Comparison of ENCODE assay signal across 1 cellular context in the genomic region with DNA sequence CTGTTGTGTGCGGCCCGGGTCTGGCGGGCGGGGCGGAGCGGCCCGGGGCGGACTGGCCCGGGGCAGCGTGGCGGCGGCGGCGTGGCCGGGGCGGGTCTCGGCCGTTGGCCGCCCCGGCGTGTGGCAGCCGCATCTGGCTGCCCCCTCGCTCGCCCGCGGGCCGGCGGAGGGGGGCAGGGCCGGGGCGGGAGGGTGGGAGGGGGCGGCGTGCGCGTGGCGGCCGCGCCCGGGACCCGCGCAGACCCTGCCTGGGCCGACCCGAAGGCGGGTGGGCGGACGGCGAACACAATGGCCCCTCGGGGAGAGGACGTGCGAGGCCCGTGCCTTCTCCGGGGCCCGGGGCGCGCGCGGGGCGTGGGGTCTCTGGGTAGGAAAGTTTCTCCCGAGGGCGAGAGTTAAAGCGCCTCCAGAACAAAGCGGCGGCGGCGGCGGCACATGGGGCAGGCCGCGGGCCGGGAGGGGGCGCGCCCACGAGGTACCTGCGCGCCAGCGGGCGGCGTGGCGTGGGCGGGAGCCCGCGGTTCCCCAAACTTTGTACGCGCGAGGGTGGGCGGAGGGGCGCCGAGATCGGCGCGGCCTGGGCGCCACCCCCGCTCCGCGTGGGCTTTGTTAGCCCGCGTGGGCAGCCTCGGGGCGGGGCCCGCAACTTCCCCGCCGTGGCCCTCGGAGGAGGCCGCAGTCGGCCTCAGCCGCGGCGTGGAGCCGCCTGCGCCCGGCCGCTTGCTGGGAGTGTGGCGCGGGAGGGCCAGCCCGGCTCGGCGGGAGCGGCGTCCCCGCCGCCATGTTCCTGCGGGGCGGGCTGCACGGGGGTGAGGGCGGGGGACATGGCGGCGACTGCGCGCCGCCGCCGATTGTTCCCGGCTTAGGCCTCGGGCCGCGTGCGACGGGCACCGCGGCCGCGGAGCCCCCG.
TF ChIP-seq lines count a peak whose summit lies in the region.

No MANE protein-coding gene starts in this region.

TF ChIP-seq in GM12878, 131 proteins besides CTCF, POLR2A, EP300 and RAD21 (continued from another document and continues in another):
- TF ChIP-seq, protein P1, sequence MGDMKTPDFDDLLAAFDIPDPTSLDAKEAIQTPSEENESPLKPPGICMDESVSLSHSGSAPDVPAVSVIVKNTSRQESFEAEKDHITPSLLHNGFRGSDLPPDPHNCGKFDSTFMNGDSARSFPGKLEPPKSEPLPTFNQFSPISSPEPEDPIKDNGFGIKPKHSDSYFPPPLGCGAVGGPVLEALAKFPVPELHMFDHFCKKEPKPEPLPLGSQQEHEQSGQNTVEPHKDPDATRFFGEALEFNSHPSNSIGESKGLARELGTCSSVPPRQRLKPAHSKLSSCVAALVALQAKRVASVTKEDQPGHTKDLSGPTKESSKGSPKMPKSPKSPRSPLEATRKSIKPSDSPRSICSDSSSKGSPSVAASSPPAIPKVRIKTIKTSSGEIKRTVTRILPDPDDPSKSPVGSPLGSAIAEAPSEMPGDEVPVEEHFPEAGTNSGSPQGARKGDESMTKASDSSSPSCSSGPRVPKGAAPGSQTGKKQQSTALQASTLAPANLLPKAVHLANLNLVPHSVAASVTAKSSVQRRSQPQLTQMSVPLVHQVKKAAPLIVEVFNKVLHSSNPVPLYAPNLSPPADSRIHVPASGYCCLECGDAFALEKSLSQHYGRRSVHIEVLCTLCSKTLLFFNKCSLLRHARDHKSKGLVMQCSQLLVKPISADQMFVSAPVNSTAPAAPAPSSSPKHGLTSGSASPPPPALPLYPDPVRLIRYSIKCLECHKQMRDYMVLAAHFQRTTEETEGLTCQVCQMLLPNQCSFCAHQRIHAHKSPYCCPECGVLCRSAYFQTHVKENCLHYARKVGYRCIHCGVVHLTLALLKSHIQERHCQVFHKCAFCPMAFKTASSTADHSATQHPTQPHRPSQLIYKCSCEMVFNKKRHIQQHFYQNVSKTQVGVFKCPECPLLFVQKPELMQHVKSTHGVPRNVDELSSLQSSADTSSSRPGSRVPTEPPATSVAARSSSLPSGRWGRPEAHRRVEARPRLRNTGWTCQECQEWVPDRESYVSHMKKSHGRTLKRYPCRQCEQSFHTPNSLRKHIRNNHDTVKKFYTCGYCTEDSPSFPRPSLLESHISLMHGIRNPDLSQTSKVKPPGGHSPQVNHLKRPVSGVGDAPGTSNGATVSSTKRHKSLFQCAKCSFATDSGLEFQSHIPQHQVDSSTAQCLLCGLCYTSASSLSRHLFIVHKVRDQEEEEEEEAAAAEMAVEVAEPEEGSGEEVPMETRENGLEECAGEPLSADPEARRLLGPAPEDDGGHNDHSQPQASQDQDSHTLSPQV (IDR thresholded peaks at IDR 0.05) = no peak
- TF ChIP-seq POLR2AphosphoS5 (IDR thresholded peaks at IDR 0.05; ENCODE audit: low read length) (no peak; the same call in 1 of the 2 replicates), SUZ12 (IDR thresholded peaks at IDR 0.05; ENCODE audit: unreplicated experiment) (no peak), ZNF207 (IDR thresholded peaks at IDR 0.05; ENCODE audit: borderline replicate concordance) (peak; percentile 72), SIN3A (IDR thresholded peaks at IDR 0.05; ENCODE audit: low read depth, low read length) (no peak), ETV6 (conservative IDR thresholded peaks at IDR 0.05 in 1 of 2, IDR thresholded peaks at IDR 0.05 in 1 of 2; ENCODE audit: borderline replicate concordance in 1 of 2, low read depth in 1 of 2) (no peak), TCF12 (IDR thresholded peaks at IDR 0.05; ENCODE audit: low read depth, low read length) (no peak), SRF (IDR thresholded peaks at IDR 0.05; ENCODE audit: low read depth in 2 of 2, low read length in 2 of 2) (0 out of 4 replicates have a peak, but pooled peaks of 1 of the 2 experiments have one; percentile 12), CBX3 (IDR thresholded peaks at IDR 0.05; ENCODE audit: borderline replicate concordance, low read depth) (no peak), ATF7 (IDR thresholded peaks at IDR 0.05; ENCODE audit: low read depth) (no peak), JUNB (IDR thresholded peaks at IDR 0.05) (no peak), CHD4 (IDR thresholded peaks at IDR 0.05) (no peak), HCFC1 (IDR thresholded peaks at IDR 0.05; ENCODE audit: low read length) (no peak), YBX1 (IDR thresholded peaks at IDR 0.05) (no peak), ZNF274 (IDR thresholded peaks at IDR 0.05; ENCODE audit: insufficient read depth, insufficient read length) (no peak), TARDBP (IDR thresholded peaks at IDR 0.05; ENCODE audit: borderline replicate concordance) (no peak), SIX5 (IDR thresholded peaks at IDR 0.05; ENCODE audit: low read depth, low read length, severe bottlenecking) (no peak), E2F4 (IDR thresholded peaks at IDR 0.05; ENCODE audit: low read depth, low read length) (no peak), ZBED1 (IDR thresholded peaks at IDR 0.05; ENCODE audit: borderline replicate concordance) (no peak), KAT2A (conservative IDR thresholded peaks at IDR 0.05; ENCODE audit: control insufficient read depth, low read depth, low read length) (no peak), LARP7 (IDR thresholded peaks at IDR 0.05) (peak; percentile 94), SMC3 (IDR thresholded peaks at IDR 0.05; ENCODE audit: borderline replicate concordance, low read length) (no peak), IKZF2 (IDR thresholded peaks at IDR 0.05) (no peak), ATF2 (IDR thresholded peaks at IDR 0.05; ENCODE audit: low read length) (peak; percentile 10; the same call in 1 of the 2 replicates), TAF1 (IDR thresholded peaks at IDR 0.05; ENCODE audit: borderline replicate concordance, low read depth, low read length) (peak; percentile 40; the same call in 1 of the 2 replicates), RAD51 (IDR thresholded peaks at IDR 0.05) (no peak)
- TF ChIP-seq, protein P2, sequence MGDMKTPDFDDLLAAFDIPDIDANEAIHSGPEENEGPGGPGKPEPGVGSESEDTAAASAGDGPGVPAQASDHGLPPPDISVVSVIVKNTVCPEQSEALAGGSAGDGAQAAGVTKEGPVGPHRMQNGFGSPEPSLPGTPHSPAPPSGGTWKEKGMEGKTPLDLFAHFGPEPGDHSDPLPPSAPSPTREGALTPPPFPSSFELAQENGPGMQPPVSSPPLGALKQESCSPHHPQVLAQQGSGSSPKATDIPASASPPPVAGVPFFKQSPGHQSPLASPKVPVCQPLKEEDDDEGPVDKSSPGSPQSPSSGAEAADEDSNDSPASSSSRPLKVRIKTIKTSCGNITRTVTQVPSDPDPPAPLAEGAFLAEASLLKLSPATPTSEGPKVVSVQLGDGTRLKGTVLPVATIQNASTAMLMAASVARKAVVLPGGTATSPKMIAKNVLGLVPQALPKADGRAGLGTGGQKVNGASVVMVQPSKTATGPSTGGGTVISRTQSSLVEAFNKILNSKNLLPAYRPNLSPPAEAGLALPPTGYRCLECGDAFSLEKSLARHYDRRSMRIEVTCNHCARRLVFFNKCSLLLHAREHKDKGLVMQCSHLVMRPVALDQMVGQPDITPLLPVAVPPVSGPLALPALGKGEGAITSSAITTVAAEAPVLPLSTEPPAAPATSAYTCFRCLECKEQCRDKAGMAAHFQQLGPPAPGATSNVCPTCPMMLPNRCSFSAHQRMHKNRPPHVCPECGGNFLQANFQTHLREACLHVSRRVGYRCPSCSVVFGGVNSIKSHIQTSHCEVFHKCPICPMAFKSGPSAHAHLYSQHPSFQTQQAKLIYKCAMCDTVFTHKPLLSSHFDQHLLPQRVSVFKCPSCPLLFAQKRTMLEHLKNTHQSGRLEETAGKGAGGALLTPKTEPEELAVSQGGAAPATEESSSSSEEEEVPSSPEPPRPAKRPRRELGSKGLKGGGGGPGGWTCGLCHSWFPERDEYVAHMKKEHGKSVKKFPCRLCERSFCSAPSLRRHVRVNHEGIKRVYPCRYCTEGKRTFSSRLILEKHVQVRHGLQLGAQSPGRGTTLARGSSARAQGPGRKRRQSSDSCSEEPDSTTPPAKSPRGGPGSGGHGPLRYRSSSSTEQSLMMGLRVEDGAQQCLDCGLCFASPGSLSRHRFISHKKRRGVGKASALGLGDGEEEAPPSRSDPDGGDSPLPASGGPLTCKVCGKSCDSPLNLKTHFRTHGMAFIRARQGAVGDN (IDR thresholded peaks at IDR 0.05) = 0 out of 2 replicates have a peak, but pooled peaks have one; percentile 37
- TF ChIP-seq, protein P3, sequence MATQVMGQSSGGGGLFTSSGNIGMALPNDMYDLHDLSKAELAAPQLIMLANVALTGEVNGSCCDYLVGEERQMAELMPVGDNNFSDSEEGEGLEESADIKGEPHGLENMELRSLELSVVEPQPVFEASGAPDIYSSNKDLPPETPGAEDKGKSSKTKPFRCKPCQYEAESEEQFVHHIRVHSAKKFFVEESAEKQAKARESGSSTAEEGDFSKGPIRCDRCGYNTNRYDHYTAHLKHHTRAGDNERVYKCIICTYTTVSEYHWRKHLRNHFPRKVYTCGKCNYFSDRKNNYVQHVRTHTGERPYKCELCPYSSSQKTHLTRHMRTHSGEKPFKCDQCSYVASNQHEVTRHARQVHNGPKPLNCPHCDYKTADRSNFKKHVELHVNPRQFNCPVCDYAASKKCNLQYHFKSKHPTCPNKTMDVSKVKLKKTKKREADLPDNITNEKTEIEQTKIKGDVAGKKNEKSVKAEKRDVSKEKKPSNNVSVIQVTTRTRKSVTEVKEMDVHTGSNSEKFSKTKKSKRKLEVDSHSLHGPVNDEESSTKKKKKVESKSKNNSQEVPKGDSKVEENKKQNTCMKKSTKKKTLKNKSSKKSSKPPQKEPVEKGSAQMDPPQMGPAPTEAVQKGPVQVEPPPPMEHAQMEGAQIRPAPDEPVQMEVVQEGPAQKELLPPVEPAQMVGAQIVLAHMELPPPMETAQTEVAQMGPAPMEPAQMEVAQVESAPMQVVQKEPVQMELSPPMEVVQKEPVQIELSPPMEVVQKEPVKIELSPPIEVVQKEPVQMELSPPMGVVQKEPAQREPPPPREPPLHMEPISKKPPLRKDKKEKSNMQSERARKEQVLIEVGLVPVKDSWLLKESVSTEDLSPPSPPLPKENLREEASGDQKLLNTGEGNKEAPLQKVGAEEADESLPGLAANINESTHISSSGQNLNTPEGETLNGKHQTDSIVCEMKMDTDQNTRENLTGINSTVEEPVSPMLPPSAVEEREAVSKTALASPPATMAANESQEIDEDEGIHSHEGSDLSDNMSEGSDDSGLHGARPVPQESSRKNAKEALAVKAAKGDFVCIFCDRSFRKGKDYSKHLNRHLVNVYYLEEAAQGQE (IDR thresholded peaks at IDR 0.05; ENCODE audit: low read depth, low read length) = no peak
- TF ChIP-seq, protein P4, sequence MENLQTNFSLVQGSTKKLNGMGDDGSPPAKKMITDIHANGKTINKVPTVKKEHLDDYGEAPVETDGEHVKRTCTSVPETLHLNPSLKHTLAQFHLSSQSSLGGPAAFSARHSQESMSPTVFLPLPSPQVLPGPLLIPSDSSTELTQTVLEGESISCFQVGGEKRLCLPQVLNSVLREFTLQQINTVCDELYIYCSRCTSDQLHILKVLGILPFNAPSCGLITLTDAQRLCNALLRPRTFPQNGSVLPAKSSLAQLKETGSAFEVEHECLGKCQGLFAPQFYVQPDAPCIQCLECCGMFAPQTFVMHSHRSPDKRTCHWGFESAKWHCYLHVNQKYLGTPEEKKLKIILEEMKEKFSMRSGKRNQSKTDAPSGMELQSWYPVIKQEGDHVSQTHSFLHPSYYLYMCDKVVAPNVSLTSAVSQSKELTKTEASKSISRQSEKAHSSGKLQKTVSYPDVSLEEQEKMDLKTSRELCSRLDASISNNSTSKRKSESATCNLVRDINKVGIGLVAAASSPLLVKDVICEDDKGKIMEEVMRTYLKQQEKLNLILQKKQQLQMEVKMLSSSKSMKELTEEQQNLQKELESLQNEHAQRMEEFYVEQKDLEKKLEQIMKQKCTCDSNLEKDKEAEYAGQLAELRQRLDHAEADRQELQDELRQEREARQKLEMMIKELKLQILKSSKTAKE (IDR thresholded peaks at IDR 0.05; ENCODE audit: low read depth, poor library complexity, severe bottlenecking) = no peak
- TF ChIP-seq, protein P5, sequence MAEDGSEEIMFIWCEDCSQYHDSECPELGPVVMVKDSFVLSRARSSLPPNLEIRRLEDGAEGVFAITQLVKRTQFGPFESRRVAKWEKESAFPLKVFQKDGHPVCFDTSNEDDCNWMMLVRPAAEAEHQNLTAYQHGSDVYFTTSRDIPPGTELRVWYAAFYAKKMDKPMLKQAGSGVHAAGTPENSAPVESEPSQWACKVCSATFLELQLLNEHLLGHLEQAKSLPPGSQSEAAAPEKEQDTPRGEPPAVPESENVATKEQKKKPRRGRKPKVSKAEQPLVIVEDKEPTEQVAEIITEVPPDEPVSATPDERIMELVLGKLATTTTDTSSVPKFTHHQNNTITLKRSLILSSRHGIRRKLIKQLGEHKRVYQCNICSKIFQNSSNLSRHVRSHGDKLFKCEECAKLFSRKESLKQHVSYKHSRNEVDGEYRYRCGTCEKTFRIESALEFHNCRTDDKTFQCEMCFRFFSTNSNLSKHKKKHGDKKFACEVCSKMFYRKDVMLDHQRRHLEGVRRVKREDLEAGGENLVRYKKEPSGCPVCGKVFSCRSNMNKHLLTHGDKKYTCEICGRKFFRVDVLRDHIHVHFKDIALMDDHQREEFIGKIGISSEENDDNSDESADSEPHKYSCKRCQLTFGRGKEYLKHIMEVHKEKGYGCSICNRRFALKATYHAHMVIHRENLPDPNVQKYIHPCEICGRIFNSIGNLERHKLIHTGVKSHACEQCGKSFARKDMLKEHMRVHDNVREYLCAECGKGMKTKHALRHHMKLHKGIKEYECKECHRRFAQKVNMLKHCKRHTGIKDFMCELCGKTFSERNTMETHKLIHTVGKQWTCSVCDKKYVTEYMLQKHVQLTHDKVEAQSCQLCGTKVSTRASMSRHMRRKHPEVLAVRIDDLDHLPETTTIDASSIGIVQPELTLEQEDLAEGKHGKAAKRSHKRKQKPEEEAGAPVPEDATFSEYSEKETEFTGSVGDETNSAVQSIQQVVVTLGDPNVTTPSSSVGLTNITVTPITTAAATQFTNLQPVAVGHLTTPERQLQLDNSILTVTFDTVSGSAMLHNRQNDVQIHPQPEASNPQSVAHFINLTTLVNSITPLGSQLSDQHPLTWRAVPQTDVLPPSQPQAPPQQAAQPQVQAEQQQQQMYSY (CRISPR knock-in tag; IDR thresholded peaks at IDR 0.05) = no peak
